Comparison of ENCODE assay signal across 8 cellular contexts in genomic region chr6:14118091-14118439, GRCh38. TPM values are rescaled to one million over a fixed set of nuclear protein-coding genes. Genes with fewer than 3 reads are reported as not detected.
DNase-seq lines count a peak whose midpoint lies in the region; ATAC-seq, FAIRE-seq and TF ChIP-seq lines count a peak whose summit lies in the region.

No MANE protein-coding gene starts in this region.

- peak overlapping the region; percentile 70 for H3K4me3 ChIP-seq in choroid plexus epithelial cell (ENCODE audit: low read depth, low read length)

- CTCF ChIA-PET in CD4-positive, alpha-beta T cell (lab: Charles Lee), result interaction anchor here (0.8 kb wide), 1 partner anchor 51 kb away, joined by 3 read pairs; no protein-coding TSS in a partner anchor

- H3K27ac ChIP-seq in CD4-positive, alpha-beta T cell (ENCODE audit: low read depth, low read length), result peak overlapping the region; percentile 58

- no peaks in the 10 kb centered on the region for H3K9me3 Mint-ChIP-seq in CD4-positive, alpha-beta T cell
- no peaks in the 10 kb centered on the region for H3K9me3 Mint-ChIP-seq in naive thymus-derived CD8-positive, alpha-beta T cell

- no peaks in the 10 kb centered on the region for H3K27me3 ChIP-seq in CD4-positive, alpha-beta T cell (ENCODE audit: control insufficient read depth, insufficient read depth, low read length)

- TF ChIP-seq CTCF in CD4-positive, alpha-beta T cell (IDR thresholded peaks at IDR 0.05), result no peak
- no peak for TF ChIP-seq CTCF in choroid plexus epithelial cell (conservative IDR thresholded peaks at IDR 0.05; ENCODE audit: low read depth, low read length)

- H3K27ac Mint-ChIP-seq in CD4-positive, alpha-beta T cell, result peak overlapping the region; percentile 94
- peak overlapping the region; percentile 88 to 97 (median 94) for H3K27ac Mint-ChIP-seq in naive thymus-derived CD8-positive, alpha-beta T cell

- ATAC-seq in CD4-positive, alpha-beta T cell (ENCODE audit: poor library complexity), result no peak
- ATAC-seq in HG03520 (IDR thresholded peaks at IDR 0.05; ENCODE audit: unreplicated experiment) (peak; percentile 3), HG02938 (IDR thresholded peaks at IDR 0.05; ENCODE audit: unreplicated experiment) (no peak)
- peak in 1 of 2 donors; percentile 12 for ATAC-seq in naive thymus-derived CD8-positive, alpha-beta T cell

- FAIRE-seq in RCC 7860 (lab: Jason Lieb, UNC), result no peak

- H3K9me3 ChIP-seq in CD4-positive, alpha-beta T cell (ENCODE audit: control insufficient read depth, low read length), result no peaks in the 10 kb centered on the region

- POLR2A ChIA-PET in CD4-positive, alpha-beta T cell (lab: Charles Lee), result interaction anchor here (0.6 to 3.8 kb wide), 5 partner anchors 9 to 544 kb away, joined by 3 to 14 read pairs (median 5); partner anchors contain the start of gene SIRT5
- POLR2A ChIA-PET in naive thymus-derived CD8-positive, alpha-beta T cell (lab: Charles Lee), result interaction anchor here (0.6 to 1.6 kb wide), 2 partner anchors 12 to 679 kb away, joined by 3 to 5 read pairs; no protein-coding TSS in a partner anchor

- peaks cover 26% of the 10 kb centered on the region for H3K36me3 Mint-ChIP-seq in CD4-positive, alpha-beta T cell (ENCODE audit: low read depth)
- no peaks in the 10 kb centered on the region for H3K36me3 Mint-ChIP-seq in naive thymus-derived CD8-positive, alpha-beta T cell

- intact Hi-C loops in CD4-positive, alpha-beta T cell (cut with DNase I, micrococcal nuclease), result loop anchor here in 1 of 2 experiments (5.0 to 10.0 kb wide), 7 partner anchors 94 to 1544 kb away; partner anchors contain the start of genes DTNBP1, GFOD1, JARID2 and NOL7

- peak overlapping the region; percentile 96 for H3K4me3 Mint-ChIP-seq in CD4-positive, alpha-beta T cell
- H3K4me3 Mint-ChIP-seq in naive thymus-derived CD8-positive, alpha-beta T cell, result peak overlapping the region; percentile 88 to 96 (median 93)

- DNase-seq in CD4-positive, alpha-beta T cell, result no peak
- no peak for DNase-seq in choroid plexus epithelial cell (ENCODE audit: low read depth)
- DNase-seq in naive thymus-derived CD8-positive, alpha-beta T cell, result no peak
- DNase-seq in RCC 7860 (ENCODE audit: low spot score), result no peak
- DNase-seq in NCI-H1417 (lab: John Stamatoyannopoulos, UW), result no peak
- no peak for DNase-seq in NCI-H1694 treated with DMSO at 0.1 percent for 48 hours (lab: John Stamatoyannopoulos, UW)

- H3K4me1 Mint-ChIP-seq in CD4-positive, alpha-beta T cell (ENCODE audit: low read depth), result peaks cover 48% of the 10 kb centered on the region
- H3K4me1 Mint-ChIP-seq in naive thymus-derived CD8-positive, alpha-beta T cell, result peaks cover 14 to 45% (median 25%) of the 10 kb centered on the region in 4 donors

- no peaks in the 10 kb centered on the region for H3K27me3 Mint-ChIP-seq in CD4-positive, alpha-beta T cell
- H3K27me3 Mint-ChIP-seq in naive thymus-derived CD8-positive, alpha-beta T cell, result no peaks in the 10 kb centered on the region

RNA-seq across cellular contexts. Expression of gene CD83, which starts 0.5 kb away (rescaled TPM):
- 10 to 100 TPM; 35.3 to 36.4 TPM for total RNA-seq in CD4-positive, alpha-beta T cell
- 10 to 100 TPM; 10.3 to 10.4 TPM for total RNA-seq in naive thymus-derived CD8-positive, alpha-beta T cell
- polyA plus RNA-seq in naive thymus-derived CD8-positive, alpha-beta T cell, result 1 to 10 TPM; 1.6 to 2.9 (median 1.8) TPM
